ENCODE assay signal across 1 cellular context in genomic region chr12:130916251-130916911, GRCh38.
TF ChIP-seq lines count a peak whose summit lies in the region.

No MANE protein-coding gene starts in this region.

TF ChIP-seq in endothelial cell of umbilical vein, 7 proteins besides CTCF, POLR2A, EP300 and RAD21:
- TF ChIP-seq GATA2 (IDR thresholded peaks at IDR 0.05; ENCODE audit: insufficient read depth, insufficient read length, low read depth, low read length) (no peak), JUN (IDR thresholded peaks at IDR 0.05; ENCODE audit: borderline replicate concordance, insufficient read depth, insufficient read length, low read depth) (no peak)
